In genomic region chr6:50958148-50958547, GRCh38 we compare ENCODE assay signal across 23 cellular contexts.
DNase-seq lines count a peak whose midpoint lies in the region; ATAC-seq, FAIRE-seq and TF ChIP-seq lines count a peak whose summit lies in the region.
"Had no signal": no experiment of that assay in that cellular context is flagged by ENCODE, and none has a peak within 500 bp of the region (broad histone marks: within the 10 kb centered on the region; RNA-seq: fewer than 3 reads in every experiment).

No MANE protein-coding gene starts in this region.

- ATAC-seq in HG03432 (IDR thresholded peaks at IDR 0.05; ENCODE audit: unreplicated experiment), result no peak

- TF ChIP-seq CTCF in sigmoid colon (IDR thresholded peaks at IDR 0.05), result no peak

- WGBS in sigmoid colon, 2 donors, result 92 to 95% methylated on average over 1 of the region's 1 CpG

- H3K36me3 ChIP-seq in CD8-positive, alpha-beta memory T cell (ENCODE audit: insufficient read depth, low read length), result no peaks in the 10 kb centered on the region
- no peaks in the 10 kb centered on the region for H3K36me3 ChIP-seq in sigmoid colon
- H3K36me3 ChIP-seq: BE2C, BLaER1 had no signal

- intact Hi-C loops in sigmoid colon (cut with DNase I), result no loop called here

- no peak for TF ChIP-seq EP300 in sigmoid colon (IDR thresholded peaks at IDR 0.05)

- peaks cover 0 to 3% (median 0%) of the 10 kb centered on the region in 5 donors for H3K9me3 Mint-ChIP-seq in CD8-positive, alpha-beta memory T cell

- H3K27me3 Mint-ChIP-seq in CD8-positive, alpha-beta memory T cell, result no peaks in the 10 kb centered on the region
- H3K27me3 Mint-ChIP-seq: CD4-positive, alpha-beta memory T cell; CD4-positive, CD25-positive, alpha-beta regulatory T cell had no signal

- no peaks in the 10 kb centered on the region for H3K27me3 ChIP-seq in CD8-positive, alpha-beta memory T cell (ENCODE audit: insufficient read depth, low read length, poor library complexity, severe bottlenecking)
- no peaks in the 10 kb centered on the region for H3K27me3 ChIP-seq in sigmoid colon
- H3K27me3 ChIP-seq: BE2C, BLaER1 had no signal

- no peaks in the 10 kb centered on the region for H3K4me1 ChIP-seq in CD8-positive, alpha-beta memory T cell (ENCODE audit: insufficient read depth, low read length)
- no peaks in the 10 kb centered on the region for H3K4me1 ChIP-seq in sigmoid colon
- H3K4me1 ChIP-seq: BE2C, BLaER1, Caco-2 had no signal

- H3K4me3 ChIP-seq in CD8-positive, alpha-beta memory T cell (ENCODE audit: low read length), result no peak overlapping the region
- H3K4me3 ChIP-seq in sigmoid colon, result no peak overlapping the region
- H3K4me3 ChIP-seq: BLaER1 had no signal

- CTCF ChIA-PET in CD8-positive, alpha-beta memory T cell (lab: Charles Lee), result no interaction called here

- H3K36me3 Mint-ChIP-seq in CD8-positive, alpha-beta memory T cell, result no peaks in the 10 kb centered on the region
- H3K36me3 Mint-ChIP-seq: CD14-positive monocyte; CD4-positive, alpha-beta memory T cell; CD4-positive, CD25-positive, alpha-beta regulatory T cell had no signal

- H3K4me1 Mint-ChIP-seq in CD8-positive, alpha-beta memory T cell, result no peaks in the 10 kb centered on the region
- H3K4me1 Mint-ChIP-seq: CD14-positive monocyte; CD4-positive, alpha-beta memory T cell; CD4-positive, CD25-positive, alpha-beta regulatory T cell had no signal

- FAIRE-seq in H54 (lab: Jason Lieb, UNC), result no peak
- FAIRE-seq: A204.1, D721Med, G401.6, GM12891, GM19239 had no signal

- no peak for DNase-seq in CD8-positive, alpha-beta memory T cell
- DNase-seq in OCI-M1 (lab: John Stamatoyannopoulos, UW), result peak; percentile 21
- DNase-seq in left kidney (ENCODE audit: low read depth, low spot score), result peak; percentile 24
- no peak for DNase-seq in H54 (ENCODE audit: insufficient read length, low spot score)
- no peak for DNase-seq in sigmoid colon
- DNase-seq: 8988T; ACHN; BE2C; C1 segment of cervical spinal cord; Caco-2; Calu3; CD4-positive, alpha-beta memory T cell; CD4-positive, CD25-positive, alpha-beta regulatory T cell; DMS79 treated with DMSO at 0.1 percent for 48 hours; GF-D8 had no signal

- TF ChIP-seq POLR2A in H54 (IDR thresholded peaks at IDR 0.05; ENCODE audit: low read depth, low read length) (no peak), sigmoid colon (IDR thresholded peaks at IDR 0.05) (no peak)

- POLR2A ChIA-PET in CD8-positive, alpha-beta memory T cell (lab: Charles Lee), result no interaction called here

- no peaks in the 10 kb centered on the region for H3K9me3 ChIP-seq in CD8-positive, alpha-beta memory T cell (ENCODE audit: low read length)
- H3K9me3 ChIP-seq in sigmoid colon, result no peaks in the 10 kb centered on the region
- H3K9me3 ChIP-seq: BE2C, BLaER1, Caco-2 had no signal

- peak overlapping the region; percentile 41 for H3K27ac ChIP-seq in CD8-positive, alpha-beta memory T cell (ENCODE audit: low read depth, low read length)
- no peak overlapping the region for H3K27ac ChIP-seq in sigmoid colon
- H3K27ac ChIP-seq: BLaER1 had no signal

- no peak overlapping the region for H3K4me3 Mint-ChIP-seq in CD8-positive, alpha-beta memory T cell
- H3K4me3 Mint-ChIP-seq: CD14-positive monocyte; CD4-positive, alpha-beta memory T cell; CD4-positive, CD25-positive, alpha-beta regulatory T cell had no signal

- no peak overlapping the region for H3K27ac Mint-ChIP-seq in CD8-positive, alpha-beta memory T cell
- H3K27ac Mint-ChIP-seq: CD14-positive monocyte; CD4-positive, alpha-beta memory T cell; CD4-positive, CD25-positive, alpha-beta regulatory T cell had no signal

Comparison
In these comparisons a context has a peak if more than half of its experiments do, and no peak if none do; other contexts are left out.
1. DNase-seq: peak in OCI-M1 (single experiment) and left kidney (single experiment); none in CD8-positive, alpha-beta memory T cell (0 of 5), H54 (single experiment) and sigmoid colon (single experiment).